In genomic region chr14:100574642-100575031, GRCh38 we compare ENCODE assay signal across 31 cellular contexts. TPM values are rescaled to one million over a fixed set of nuclear protein-coding genes. Genes with fewer than 3 reads are reported as not detected.
"Had no signal": no experiment of that assay in that cellular context is flagged by ENCODE, and none has a peak within 500 bp of the region (broad histone marks: within the 10 kb centered on the region; RNA-seq: fewer than 3 reads in every experiment).

No MANE protein-coding gene starts in this region.

- H3K4me1 ChIP-seq: colonic mucosa, esophagus squamous epithelium, prostate gland, right atrium auricular region, suprapubic skin, transverse colon, upper lobe of right lung, uterus had no signal

- H3K36me3 ChIP-seq: colonic mucosa, esophagus squamous epithelium, prostate gland, right atrium auricular region, suprapubic skin, transverse colon, upper lobe of right lung, uterus had no signal

- H3K9me3 ChIP-seq: colonic mucosa, esophagus squamous epithelium, prostate gland, right atrium auricular region, suprapubic skin, transverse colon, upper lobe of right lung, uterus had no signal

- H3K9me3 Mint-ChIP-seq: central memory CD8-positive, alpha-beta T cell; dendritic cell treated with granulocyte-macrophage colony-stimulating factor and Interleukin-4, amounts not matched to agents 40 ng/mL and 50 ng/mL, for 4 days; memory B cell; natural killer cell treated with Interleukin-12 subunit alpha and Interleukin-12 subunit beta and Interleukin-15 and Interleukin-18, amount 100 ng/mL, for 72 hours; neural crest cell; stimulated activated naive CD8-positive, alpha-beta T cell treated with anti-CD3 and anti-CD28 coated beads, Interleukin-15, amount 100 ng/mL, for 72 hours had no signal

- H3K27ac Mint-ChIP-seq: dendritic cell treated with granulocyte-macrophage colony-stimulating factor and Interleukin-4, amounts not matched to agents 40 ng/mL and 50 ng/mL, for 4 days; memory B cell; naive B cell; natural killer cell treated with Interleukin-12 subunit alpha and Interleukin-12 subunit beta and Interleukin-15 and Interleukin-18, amount 100 ng/mL, for 72 hours; stimulated activated naive CD8-positive, alpha-beta T cell treated with anti-CD3 and anti-CD28 coated beads, Interleukin-15, amount 100 ng/mL, for 72 hours had no signal

- H3K36me3 Mint-ChIP-seq: memory B cell; naive B cell; natural killer cell treated with Interleukin-12 subunit alpha and Interleukin-12 subunit beta and Interleukin-15 and Interleukin-18, amount 100 ng/mL, for 72 hours had no signal

- H3K27ac ChIP-seq: colonic mucosa, esophagus squamous epithelium, hepatocyte, prostate gland, right atrium auricular region, skin epidermis, suprapubic skin, transverse colon, upper lobe of right lung, uterus had no signal

- H3K27me3 ChIP-seq: uterus had no signal

- H3K4me3 Mint-ChIP-seq: central memory CD8-positive, alpha-beta T cell; dendritic cell treated with granulocyte-macrophage colony-stimulating factor and Interleukin-4, amounts not matched to agents 40 ng/mL and 50 ng/mL, for 4 days; memory B cell; natural killer cell treated with Interleukin-12 subunit alpha and Interleukin-12 subunit beta and Interleukin-15 and Interleukin-18, amount 100 ng/mL, for 72 hours; neural crest cell; stimulated activated naive CD8-positive, alpha-beta T cell treated with anti-CD3 and anti-CD28 coated beads, Interleukin-15, amount 100 ng/mL, for 72 hours had no signal

- H3K4me3 ChIP-seq: colonic mucosa, esophagus squamous epithelium, hepatocyte, lung, prostate gland, right atrium auricular region, skin epidermis, suprapubic skin, transverse colon, upper lobe of right lung, uterus had no signal

- ATAC-seq: left colon; left ventricle myocardium superior; natural killer cell treated with Interleukin-12 subunit alpha and Interleukin-12 subunit beta and Interleukin-15 and Interleukin-18, amount 100 ng/mL, for 72 hours; stimulated activated naive CD8-positive, alpha-beta T cell treated with anti-CD3 and anti-CD28 coated beads, Interleukin-15, amount 100 ng/mL, for 72 hours; upper lobe of right lung had no signal

- DNase-seq: colonic mucosa; effector CD8-positive, alpha-beta T cell; erythroblast; esophagus squamous epithelium; foreskin melanocyte; head of caudate nucleus; kidney glomerular epithelial cell; left colon; naive B cell; nucleus accumbens; stimulated activated CD4-positive, alpha-beta T cell treated with anti-CD3 and anti-CD28 coated beads, Interleukin-15, amount 100 ng/mL, for 24 hours; stimulated activated CD4-positive, alpha-beta T cell treated with anti-CD3 and anti-CD28 coated beads, Interleukin-2, amount 100 ng/mL, for 48 hours; stimulated activated naive CD4-positive, alpha-beta T cell; stimulated activated naive CD8-positive, alpha-beta T cell treated with anti-CD3 and anti-CD28 coated beads, Interleukin-15, amount 100 ng/mL, for 72 hours; transverse colon; upper lobe of right lung; uterus had no signal

RNA-seq across cellular contexts. Expression of gene BEGAIN, which starts 12.6 kb away (rescaled TPM):
- total RNA-seq: glomerular endothelial cell; natural killer cell treated with Interleukin-12 subunit alpha and Interleukin-12 subunit beta and Interleukin-15 and Interleukin-18, amount 100 ng/mL, for 72 hours had no signal
- polyA plus RNA-seq: endothelial cell of umbilical vein had no signal
